1 cellular context compared by ENCODE assay signal in the genomic region with DNA sequence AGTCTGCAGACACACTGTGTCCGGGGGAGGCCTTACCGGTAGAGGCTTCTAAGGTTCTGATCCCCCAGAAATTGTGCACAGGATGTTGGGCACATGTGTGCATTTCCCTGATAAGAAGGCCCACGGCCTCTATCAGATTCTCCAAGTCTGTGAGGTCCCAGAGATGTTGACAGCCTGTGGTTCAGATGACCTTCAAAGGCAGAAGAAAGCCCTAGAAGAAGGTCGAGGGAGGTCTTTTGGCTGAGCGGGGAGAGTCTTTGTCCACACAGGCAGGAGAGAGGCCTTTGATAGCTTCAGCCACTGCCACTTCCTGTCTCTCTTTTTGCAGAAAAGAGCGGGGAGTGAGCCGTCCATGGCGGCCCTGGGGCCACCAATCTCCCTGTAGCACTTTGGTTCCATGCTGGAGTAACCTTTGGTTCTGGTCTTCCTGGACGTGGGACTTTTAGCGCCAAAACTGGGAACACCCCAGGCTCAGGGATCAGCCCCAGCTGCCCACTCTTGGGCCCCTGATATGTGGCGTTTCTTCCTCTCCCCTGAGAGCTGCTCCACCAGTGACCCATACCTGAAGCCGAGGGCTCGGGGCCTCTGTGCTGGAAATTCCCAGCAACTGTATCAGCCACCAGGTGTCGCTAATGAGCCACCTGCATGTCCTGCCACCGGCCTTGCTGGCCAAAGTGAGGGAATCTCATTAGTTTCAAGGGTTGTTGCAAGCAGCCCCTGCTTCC.
TF ChIP-seq lines count a peak whose summit lies in the region.

No MANE protein-coding gene starts in this region.

TF ChIP-seq in K562, 482 proteins besides CTCF, POLR2A, EP300 and RAD21 (continued from another document and continues in another):
- TF ChIP-seq HMG20A (CRISPR knock-in tag; conservative IDR thresholded peaks at IDR 0.05) (no peak), CBX3 (IDR thresholded peaks at IDR 0.05; ENCODE audit: borderline replicate concordance in 1 of 2, low read length in 2 of 2) (peak in 1 of 2 experiments; percentile 66; a peak in 1 of 3 replicates), ELF2 (CRISPR knock-in tag; IDR thresholded peaks at IDR 0.05) (0 out of 2 replicates have a peak, but pooled peaks have one; percentile 66), GTF2B (IDR thresholded peaks at IDR 0.05; ENCODE audit: extremely low read depth, insufficient read length) (no peak), RAD51 (IDR thresholded peaks at IDR 0.05; ENCODE audit: borderline replicate concordance, low read depth) (no peak), MTF1 (CRISPR knock-in tag; IDR thresholded peaks at IDR 0.05; ENCODE audit: borderline replicate concordance) (no peak), HDAC8 (tag; IDR thresholded peaks at IDR 0.05) (0 out of 2 replicates have a peak, but pooled peaks have one; percentile 57), ZNF830 (CRISPR knock-in tag; IDR thresholded peaks at IDR 0.05) (no peak), JUND (IDR thresholded peaks at IDR 0.05; ENCODE audit: borderline replicate concordance, low read depth, low read length) (peak; percentile 77), JUND (tag; IDR thresholded peaks at IDR 0.05; ENCODE audit: borderline replicate concordance, low read depth, low read length) (no peak; the same call in 2 of the 3 replicates), SIX5 (IDR thresholded peaks at IDR 0.05; ENCODE audit: borderline replicate concordance in 1 of 2, insufficient read depth in 1 of 2, low read depth in 1 of 2, low read length in 2 of 2) (no peak), ZNF3 (CRISPR knock-in tag; IDR thresholded peaks at IDR 0.05) (no peak), MEF2D (tag; conservative IDR thresholded peaks at IDR 0.05; ENCODE audit: low read depth) (peak; percentile 22; the same call in 1 of the 2 replicates), MAZ (CRISPR knock-in tag; conservative IDR thresholded peaks at IDR 0.05 in 1 of 2, IDR thresholded peaks at IDR 0.05 in 1 of 2) (peak; percentile 40 to 54; a peak in 2 of 4 replicates), ZBTB11 (CRISPR knock-in tag; IDR thresholded peaks at IDR 0.05) (peak in 2 of 3 experiments; percentile 72 to 91; a peak in 4 of 6 replicates), ZNF511 (CRISPR knock-in tag; IDR thresholded peaks at IDR 0.05) (no peak), ILF3 (IDR thresholded peaks at IDR 0.05; ENCODE audit: borderline replicate concordance) (no peak), RUNX1 (IDR thresholded peaks at IDR 0.05; ENCODE audit: low read depth) (no peak), FOXP4 (CRISPR knock-in tag; IDR thresholded peaks at IDR 0.05; ENCODE audit: borderline replicate concordance) (no peak), MBD2 (IDR thresholded peaks at IDR 0.05; ENCODE audit: borderline replicate concordance, low read depth) (0 out of 2 replicates have a peak, but pooled peaks have one; percentile 52), ZSCAN32 (CRISPR knock-in tag; IDR thresholded peaks at IDR 0.05) (no peak), ZNF146 (CRISPR knock-in tag; IDR thresholded peaks at IDR 0.05; ENCODE audit: unreplicated experiment) (no peak), ZNF436 (CRISPR knock-in tag; IDR thresholded peaks at IDR 0.05) (no peak), NR2F6 (CRISPR knock-in tag; IDR thresholded peaks at IDR 0.05) (no peak), GABPA (tag; conservative IDR thresholded peaks at IDR 0.05; ENCODE audit: low read depth) (peak; percentile 79), BHLHE40 (IDR thresholded peaks at IDR 0.05; ENCODE audit: low read length) (peak; percentile 63; the same call in 1 of the 2 replicates), CCNT2 (IDR thresholded peaks at IDR 0.05; ENCODE audit: borderline replicate concordance, extremely low read depth, insufficient read length, low read depth, low read length) (peak; percentile 71), RBM14 (IDR thresholded peaks at IDR 0.05; ENCODE audit: borderline replicate concordance, insufficient read depth, low read depth, low read length) (no peak)
- TF ChIP-seq, protein P1, sequence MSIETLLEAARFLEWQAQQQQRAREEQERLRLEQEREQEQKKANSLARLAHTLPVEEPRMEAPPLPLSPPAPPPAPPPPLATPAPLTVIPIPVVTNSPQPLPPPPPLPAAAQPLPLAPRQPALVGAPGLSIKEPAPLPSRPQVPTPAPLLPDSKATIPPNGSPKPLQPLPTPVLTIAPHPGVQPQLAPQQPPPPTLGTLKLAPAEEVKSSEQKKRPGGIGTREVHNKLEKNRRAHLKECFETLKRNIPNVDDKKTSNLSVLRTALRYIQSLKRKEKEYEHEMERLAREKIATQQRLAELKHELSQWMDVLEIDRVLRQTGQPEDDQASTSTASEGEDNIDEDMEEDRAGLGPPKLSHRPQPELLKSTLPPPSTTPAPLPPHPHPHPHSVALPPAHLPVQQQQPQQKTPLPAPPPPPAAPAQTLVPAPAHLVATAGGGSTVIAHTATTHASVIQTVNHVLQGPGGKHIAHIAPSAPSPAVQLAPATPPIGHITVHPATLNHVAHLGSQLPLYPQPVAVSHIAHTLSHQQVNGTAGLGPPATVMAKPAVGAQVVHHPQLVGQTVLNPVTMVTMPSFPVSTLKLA (conservative IDR thresholded peaks at IDR 0.05) = peak; percentile 47 to 68; a peak in 3 of 4 replicates
- TF ChIP-seq, protein P2, sequence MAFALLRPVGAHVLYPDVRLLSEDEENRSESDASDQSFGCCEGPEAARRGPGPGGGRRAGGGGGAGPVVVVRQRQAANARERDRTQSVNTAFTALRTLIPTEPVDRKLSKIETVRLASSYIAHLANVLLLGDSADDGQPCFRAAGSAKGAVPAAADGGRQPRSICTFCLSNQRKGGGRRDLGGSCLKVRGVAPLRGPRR (CRISPR knock-in tag; IDR thresholded peaks at IDR 0.05) = peak; percentile 72; the same call in 1 of the 2 replicates
- TF ChIP-seq, protein P3, sequence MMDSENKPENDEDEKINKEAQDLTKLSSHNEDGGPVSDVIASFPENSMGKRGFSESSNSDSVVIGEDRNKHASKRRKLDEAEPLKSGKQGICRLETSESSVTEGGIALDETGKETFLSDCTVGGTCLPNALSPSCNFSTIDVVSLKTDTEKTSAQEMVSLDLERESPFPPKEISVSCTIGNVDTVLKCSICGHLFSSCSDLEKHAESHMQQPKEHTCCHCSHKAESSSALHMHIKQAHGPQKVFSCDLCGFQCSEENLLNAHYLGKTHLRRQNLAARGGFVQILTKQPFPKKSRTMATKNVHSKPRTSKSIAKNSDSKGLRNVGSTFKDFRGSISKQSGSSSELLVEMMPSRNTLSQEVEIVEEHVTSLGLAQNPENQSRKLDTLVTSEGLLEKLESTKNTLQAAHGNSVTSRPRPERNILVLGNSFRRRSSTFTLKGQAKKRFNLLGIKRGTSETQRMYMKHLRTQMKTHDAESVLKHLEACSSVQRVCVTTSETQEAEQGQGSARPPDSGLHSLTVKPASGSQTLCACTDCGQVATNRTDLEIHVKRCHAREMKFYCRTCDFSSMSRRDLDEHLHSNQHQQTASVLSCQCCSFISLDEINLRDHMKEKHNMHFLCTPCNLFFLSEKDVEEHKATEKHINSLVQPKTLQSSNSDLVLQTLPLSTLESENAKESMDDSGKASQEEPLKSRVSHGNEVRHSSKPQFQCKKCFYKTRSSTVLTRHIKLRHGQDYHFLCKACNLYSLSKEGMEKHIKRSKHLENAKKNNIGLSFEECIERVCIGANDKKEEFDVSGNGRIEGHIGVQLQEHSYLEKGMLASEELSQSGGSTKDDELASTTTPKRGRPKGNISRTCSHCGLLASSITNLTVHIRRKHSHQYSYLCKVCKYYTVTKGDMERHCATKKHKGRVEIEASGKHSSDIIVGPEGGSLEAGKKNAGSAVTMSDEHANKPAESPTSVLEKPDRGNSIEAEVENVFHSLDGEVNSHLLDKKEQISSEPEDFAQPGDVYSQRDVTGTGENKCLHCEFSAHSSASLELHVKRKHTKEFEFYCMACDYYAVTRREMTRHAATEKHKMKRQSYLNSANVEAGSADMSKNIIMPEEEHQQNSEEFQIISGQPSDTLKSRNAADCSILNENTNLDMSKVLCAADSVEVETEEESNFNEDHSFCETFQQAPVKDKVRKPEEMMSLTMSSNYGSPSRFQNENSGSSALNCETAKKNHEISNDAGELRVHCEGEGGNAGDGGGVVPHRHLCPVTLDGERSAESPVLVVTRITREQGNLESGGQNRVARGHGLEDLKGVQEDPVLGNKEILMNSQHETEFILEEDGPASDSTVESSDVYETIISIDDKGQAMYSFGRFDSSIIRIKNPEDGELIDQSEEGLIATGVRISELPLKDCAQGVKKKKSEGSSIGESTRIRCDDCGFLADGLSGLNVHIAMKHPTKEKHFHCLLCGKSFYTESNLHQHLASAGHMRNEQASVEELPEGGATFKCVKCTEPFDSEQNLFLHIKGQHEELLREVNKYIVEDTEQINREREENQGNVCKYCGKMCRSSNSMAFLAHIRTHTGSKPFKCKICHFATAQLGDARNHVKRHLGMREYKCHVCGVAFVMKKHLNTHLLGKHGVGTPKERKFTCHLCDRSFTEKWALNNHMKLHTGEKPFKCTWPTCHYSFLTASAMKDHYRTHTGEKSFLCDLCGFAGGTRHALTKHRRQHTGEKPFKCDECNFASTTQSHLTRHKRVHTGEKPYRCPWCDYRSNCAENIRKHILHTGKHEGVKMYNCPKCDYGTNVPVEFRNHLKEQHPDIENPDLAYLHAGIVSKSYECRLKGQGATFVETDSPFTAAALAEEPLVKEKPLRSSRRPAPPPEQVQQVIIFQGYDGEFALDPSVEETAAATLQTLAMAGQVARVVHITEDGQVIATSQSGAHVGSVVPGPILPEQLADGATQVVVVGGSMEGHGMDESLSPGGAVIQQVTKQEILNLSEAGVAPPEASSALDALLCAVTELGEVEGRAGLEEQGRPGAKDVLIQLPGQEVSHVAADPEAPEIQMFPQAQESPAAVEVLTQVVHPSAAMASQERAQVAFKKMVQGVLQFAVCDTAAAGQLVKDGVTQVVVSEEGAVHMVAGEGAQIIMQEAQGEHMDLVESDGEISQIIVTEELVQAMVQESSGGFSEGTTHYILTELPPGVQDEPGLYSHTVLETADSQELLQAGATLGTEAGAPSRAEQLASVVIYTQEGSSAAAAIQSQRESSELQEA (IDR thresholded peaks at IDR 0.05; ENCODE audit: low read depth) = no peak
- TF ChIP-seq, protein P4, sequence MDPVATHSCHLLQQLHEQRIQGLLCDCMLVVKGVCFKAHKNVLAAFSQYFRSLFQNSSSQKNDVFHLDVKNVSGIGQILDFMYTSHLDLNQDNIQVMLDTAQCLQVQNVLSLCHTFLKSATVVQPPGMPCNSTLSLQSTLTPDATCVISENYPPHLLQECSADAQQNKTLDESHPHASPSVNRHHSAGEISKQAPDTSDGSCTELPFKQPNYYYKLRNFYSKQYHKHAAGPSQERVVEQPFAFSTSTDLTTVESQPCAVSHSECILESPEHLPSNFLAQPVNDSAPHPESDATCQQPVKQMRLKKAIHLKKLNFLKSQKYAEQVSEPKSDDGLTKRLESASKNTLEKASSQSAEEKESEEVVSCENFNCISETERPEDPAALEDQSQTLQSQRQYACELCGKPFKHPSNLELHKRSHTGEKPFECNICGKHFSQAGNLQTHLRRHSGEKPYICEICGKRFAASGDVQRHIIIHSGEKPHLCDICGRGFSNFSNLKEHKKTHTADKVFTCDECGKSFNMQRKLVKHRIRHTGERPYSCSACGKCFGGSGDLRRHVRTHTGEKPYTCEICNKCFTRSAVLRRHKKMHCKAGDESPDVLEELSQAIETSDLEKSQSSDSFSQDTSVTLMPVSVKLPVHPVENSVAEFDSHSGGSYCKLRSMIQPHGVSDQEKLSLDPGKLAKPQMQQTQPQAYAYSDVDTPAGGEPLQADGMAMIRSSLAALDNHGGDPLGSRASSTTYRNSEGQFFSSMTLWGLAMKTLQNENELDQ (CRISPR knock-in tag; IDR thresholded peaks at IDR 0.05; ENCODE audit: borderline replicate concordance) = no peak
